In the genomic region with DNA sequence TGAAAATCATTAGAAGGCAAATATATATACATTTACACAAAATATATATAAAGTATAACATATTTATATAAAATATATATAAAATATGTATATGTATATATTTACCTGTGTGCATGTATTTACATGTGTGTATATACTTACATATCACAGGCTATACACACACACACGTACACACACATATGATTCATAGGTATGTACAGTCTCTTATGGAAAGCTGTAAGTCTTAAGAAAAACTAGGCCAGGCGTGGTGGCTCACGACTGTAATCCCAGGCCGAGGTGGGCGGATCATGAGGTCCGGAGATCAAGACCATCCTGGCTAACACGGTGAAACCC, we compare ENCODE assay signal across 1 cellular context.
TF ChIP-seq lines count a peak whose summit lies in the region.

No MANE protein-coding gene starts in this region.

TF ChIP-seq in IMR-90, 13 proteins besides CTCF, POLR2A, EP300 and RAD21:
- no peak for TF ChIP-seq CHD1 (IDR thresholded peaks at IDR 0.05; ENCODE audit: low read depth, low read length)
- no peak for TF ChIP-seq MAZ (IDR thresholded peaks at IDR 0.05; ENCODE audit: borderline replicate concordance, low read depth, low read length)
- no peak for TF ChIP-seq MXI1 (IDR thresholded peaks at IDR 0.05; ENCODE audit: borderline replicate concordance, low read depth, low read length)
- TF ChIP-seq MAFK (IDR thresholded peaks at IDR 0.05; ENCODE audit: low read depth, low read length): no peak
- no peak for TF ChIP-seq NFE2L2 (IDR thresholded peaks at IDR 0.05; ENCODE audit: low read depth, low read length)
- no peak for TF ChIP-seq SMC3 (IDR thresholded peaks at IDR 0.05; ENCODE audit: low read depth, low read length)
- TF ChIP-seq CEBPB (IDR thresholded peaks at IDR 0.05; ENCODE audit: low read depth, low read length): no peak
- TF ChIP-seq RCOR1 (IDR thresholded peaks at IDR 0.05; ENCODE audit: insufficient replicate concordance, low read length): no peak
- no peak for TF ChIP-seq BHLHE40 (IDR thresholded peaks at IDR 0.05; ENCODE audit: low read depth, low read length)
- TF ChIP-seq, protein P1, sequence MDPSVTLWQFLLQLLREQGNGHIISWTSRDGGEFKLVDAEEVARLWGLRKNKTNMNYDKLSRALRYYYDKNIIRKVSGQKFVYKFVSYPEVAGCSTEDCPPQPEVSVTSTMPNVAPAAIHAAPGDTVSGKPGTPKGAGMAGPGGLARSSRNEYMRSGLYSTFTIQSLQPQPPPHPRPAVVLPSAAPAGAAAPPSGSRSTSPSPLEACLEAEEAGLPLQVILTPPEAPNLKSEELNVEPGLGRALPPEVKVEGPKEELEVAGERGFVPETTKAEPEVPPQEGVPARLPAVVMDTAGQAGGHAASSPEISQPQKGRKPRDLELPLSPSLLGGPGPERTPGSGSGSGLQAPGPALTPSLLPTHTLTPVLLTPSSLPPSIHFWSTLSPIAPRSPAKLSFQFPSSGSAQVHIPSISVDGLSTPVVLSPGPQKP (IDR thresholded peaks at IDR 0.05; ENCODE audit: borderline replicate concordance, low read depth, low read length): no peak
- TF ChIP-seq FOS (IDR thresholded peaks at IDR 0.05; ENCODE audit: low read depth, low read length): no peak
- TF ChIP-seq RFX5 (IDR thresholded peaks at IDR 0.05; ENCODE audit: low read depth, low read length): no peak
- no peak for TF ChIP-seq USF2 (IDR thresholded peaks at IDR 0.05; ENCODE audit: low read depth, low read length)
